In the genomic region with DNA sequence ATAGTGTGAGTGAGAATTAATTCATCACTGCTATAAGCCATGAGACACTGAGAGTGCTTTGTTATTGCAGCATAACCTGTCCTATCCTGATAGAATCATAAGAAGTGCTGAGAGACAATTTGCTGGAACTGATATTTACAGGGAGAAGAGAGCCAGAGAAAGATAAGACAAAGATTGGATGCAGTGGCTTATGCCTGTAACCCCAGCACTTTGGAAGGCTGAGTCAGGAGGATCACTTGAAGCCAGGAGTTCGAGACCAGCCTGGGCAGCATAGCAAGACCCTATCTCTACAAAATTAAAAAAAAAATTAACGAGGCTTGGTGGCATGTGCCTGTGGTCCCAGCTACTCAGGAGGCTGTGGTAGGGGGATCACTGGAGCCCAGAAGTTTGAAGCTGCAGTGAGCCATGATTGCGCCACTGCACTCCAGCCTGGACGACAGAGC, we compare ENCODE assay signal across 9 cellular contexts. TPM values are rescaled to one million over a fixed set of nuclear protein-coding genes. Genes with fewer than 3 reads are reported as not detected.
DNase-seq lines count a peak whose midpoint lies in the region; ATAC-seq, FAIRE-seq and TF ChIP-seq lines count a peak whose summit lies in the region.
"Had no signal": no experiment of that assay in that cellular context is flagged by ENCODE, and none has a peak within 500 bp of the region (broad histone marks: within the 10 kb centered on the region; RNA-seq: fewer than 3 reads in every experiment).

No MANE protein-coding gene starts in this region.

- no peak for TF ChIP-seq POLR2A in GM12892 (IDR thresholded peaks at IDR 0.05; ENCODE audit: low read depth, low read length)

- peaks cover 4% of the 10 kb centered on the region for H3K9me3 Mint-ChIP-seq in activated CD8-positive, alpha-beta memory T cell treated with anti-CD3 and anti-CD28 coated beads, Interleukin-2, amount 10 ng/mL, durations not matched to agents 7 days and 5 days (ENCODE audit: low read depth)
- peaks cover 4% of the 10 kb centered on the region for H3K9me3 Mint-ChIP-seq in activated CD4-positive, alpha-beta memory T cell treated with anti-CD3 and anti-CD28 coated beads, Interleukin-2, amount 10 ng/mL, durations not matched to agents 7 days and 5 days

- no peaks in the 10 kb centered on the region for H3K27me3 ChIP-seq in layer of hippocampus (ENCODE audit: control insufficient read depth, insufficient read depth, low read length)

- no peak for ATAC-seq in activated CD8-positive, alpha-beta memory T cell treated with anti-CD3 and anti-CD28 coated beads, Interleukin-2, amount 10 ng/mL, durations not matched to agents 7 days and 5 days
- no peak for ATAC-seq in GM19467 (IDR thresholded peaks at IDR 0.05; ENCODE audit: unreplicated experiment)

- POLR2A ChIA-PET in activated CD4-positive, alpha-beta memory T cell treated with anti-CD3 and anti-CD28 coated beads, Interleukin-2, amount 10 ng/mL, durations not matched to agents 7 days and 5 days (lab: Charles Lee) = interaction anchor here (1.2 to 2.0 kb wide), 5 partner anchors 14 to 95 kb away, joined by 4 to 7 read pairs (median 5); no protein-coding TSS in a partner anchor

- H3K27me3 Mint-ChIP-seq in activated CD8-positive, alpha-beta memory T cell treated with anti-CD3 and anti-CD28 coated beads, Interleukin-2, amount 10 ng/mL, durations not matched to agents 7 days and 5 days = no peaks in the 10 kb centered on the region
- H3K27me3 Mint-ChIP-seq in activated CD4-positive, alpha-beta memory T cell treated with anti-CD3 and anti-CD28 coated beads, Interleukin-2, amount 10 ng/mL, durations not matched to agents 7 days and 5 days = no peaks in the 10 kb centered on the region

- peak overlapping the region; percentile 67 for H3K4me3 Mint-ChIP-seq in activated CD8-positive, alpha-beta memory T cell treated with anti-CD3 and anti-CD28 coated beads, Interleukin-2, amount 10 ng/mL, durations not matched to agents 7 days and 5 days
- H3K4me3 Mint-ChIP-seq in activated CD4-positive, alpha-beta memory T cell treated with anti-CD3 and anti-CD28 coated beads, Interleukin-2, amount 10 ng/mL, durations not matched to agents 7 days and 5 days = peak overlapping the region; percentile 68

- H3K4me1 Mint-ChIP-seq in activated CD8-positive, alpha-beta memory T cell treated with anti-CD3 and anti-CD28 coated beads, Interleukin-2, amount 10 ng/mL, durations not matched to agents 7 days and 5 days = peaks cover 83% of the 10 kb centered on the region
- peaks cover 89% of the 10 kb centered on the region for H3K4me1 Mint-ChIP-seq in activated CD4-positive, alpha-beta memory T cell treated with anti-CD3 and anti-CD28 coated beads, Interleukin-2, amount 10 ng/mL, durations not matched to agents 7 days and 5 days

- peaks cover 6% of the 10 kb centered on the region for H3K36me3 Mint-ChIP-seq in activated CD8-positive, alpha-beta memory T cell treated with anti-CD3 and anti-CD28 coated beads, Interleukin-2, amount 10 ng/mL, durations not matched to agents 7 days and 5 days
- peaks cover 24% of the 10 kb centered on the region for H3K36me3 Mint-ChIP-seq in activated CD4-positive, alpha-beta memory T cell treated with anti-CD3 and anti-CD28 coated beads, Interleukin-2, amount 10 ng/mL, durations not matched to agents 7 days and 5 days (ENCODE audit: low read depth)

- H3K27ac ChIP-seq in layer of hippocampus (ENCODE audit: low read depth, low read length) (peak overlapping the region; percentile 96), temporal lobe (ENCODE audit: low read depth, low read length) (peak overlapping the region; percentile 96)

- CTCF ChIA-PET in activated CD8-positive, alpha-beta memory T cell treated with anti-CD3 and anti-CD28 coated beads, Interleukin-2, amount 10 ng/mL, durations not matched to agents 7 days and 5 days (lab: Charles Lee) = interaction anchor here (1.1 kb wide), 1 partner anchor 92 kb away, joined by 3 read pairs; no protein-coding TSS in a partner anchor
- CTCF ChIA-PET in activated CD4-positive, alpha-beta memory T cell treated with anti-CD3 and anti-CD28 coated beads, Interleukin-2, amount 10 ng/mL, durations not matched to agents 7 days and 5 days (lab: Charles Lee) = no interaction called here

- peak overlapping the region; percentile 97 for H3K27ac Mint-ChIP-seq in activated CD8-positive, alpha-beta memory T cell treated with anti-CD3 and anti-CD28 coated beads, Interleukin-2, amount 10 ng/mL, durations not matched to agents 7 days and 5 days
- peak overlapping the region; percentile 97 for H3K27ac Mint-ChIP-seq in activated CD4-positive, alpha-beta memory T cell treated with anti-CD3 and anti-CD28 coated beads, Interleukin-2, amount 10 ng/mL, durations not matched to agents 7 days and 5 days

- FAIRE-seq in GM12892 (lab: Jason Lieb, UNC) = no peak
- FAIRE-seq: HTR-8/SVneo had no signal

- DNase-seq in activated CD8-positive, alpha-beta memory T cell treated with anti-CD3 and anti-CD28 coated beads, Interleukin-2, amount 10 ng/mL, durations not matched to agents 7 days and 5 days = no peak
- DNase-seq in activated CD8-positive, alpha-beta memory T cell treated with anti-CD3 and anti-CD28 coated beads, Interleukin-2, amount 50 U/mL, for 4 hours = no peak
- no peak for DNase-seq in activated CD4-positive, alpha-beta memory T cell treated with anti-CD3 and anti-CD28 coated beads, Interleukin-2, amount 10 ng/mL, durations not matched to agents 7 days and 5 days
- DNase-seq in effector CD4-positive, alpha-beta T cell = no peak
- no peak for DNase-seq in GM12892 (ENCODE audit: insufficient read length)

RNA-seq across cellular contexts. Expression of a gene that starts 3.0 kb away (rescaled TPM):
- total RNA-seq in activated CD8-positive, alpha-beta memory T cell treated with anti-CD3 and anti-CD28 coated beads, Interleukin-2, amount 10 ng/mL, durations not matched to agents 7 days and 5 days = 10 to 100 TPM in 1 of 2 experiments, 1 to 10 TPM in 1; 7.5 to 14.4 TPM
- 10 to 100 TPM; 47.0 to 49.1 TPM for total RNA-seq in activated CD4-positive, alpha-beta memory T cell treated with anti-CD3 and anti-CD28 coated beads, Interleukin-2, amount 10 ng/mL, durations not matched to agents 7 days and 5 days
- 1.7 TPM for total RNA-seq in temporal lobe
- polyA plus RNA-seq in GM12892 (2012; ENCODE audit: missing spikeins) = 1.3 TPM
